In the genomic region with DNA sequence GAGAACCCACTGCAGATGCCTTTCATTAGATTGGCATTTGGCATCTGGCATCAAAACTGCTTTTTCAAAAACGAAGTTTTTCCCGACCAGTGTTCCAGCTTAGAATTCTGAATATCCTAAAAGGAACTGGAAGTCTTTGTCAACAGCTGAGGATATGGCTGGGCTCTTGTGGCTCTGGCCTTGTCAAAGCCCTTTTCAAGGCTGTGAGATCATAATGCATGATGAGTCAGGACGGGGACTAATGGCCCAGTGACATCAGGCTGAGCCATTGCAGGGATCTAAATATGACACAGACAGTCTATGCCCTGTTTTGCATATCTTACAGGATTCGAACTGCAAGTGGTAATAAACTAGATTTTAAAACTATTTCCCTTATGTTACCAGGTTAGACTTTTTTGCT, we compare ENCODE assay signal across 11 cellular contexts.
A peak's percentile ranks its signal among the peaks of the same experiment; 100 is the strongest.
DNase-seq lines count a peak whose midpoint lies in the region; ATAC-seq and TF ChIP-seq lines count a peak whose summit lies in the region.
"Had no signal": no experiment of that assay in that cellular context is flagged by ENCODE, and none has a peak within 500 bp of the region (broad histone marks: within the 10 kb centered on the region; RNA-seq: fewer than 3 reads in every experiment).

No MANE protein-coding gene starts in this region.

- TF ChIP-seq CTCF in epithelial cell of esophagus (IDR thresholded peaks at IDR 0.05; ENCODE audit: insufficient read depth, low read depth, low read length, missing control alignments) = no peak
- no peak for TF ChIP-seq CTCF in psoas muscle (IDR thresholded peaks at IDR 0.05)
- no peak for TF ChIP-seq CTCF in GM13976 (IDR thresholded peaks at IDR 0.05; ENCODE audit: borderline replicate concordance, control extremely low read depth, extremely low read depth, insufficient read depth, missing control alignments)

- no peak overlapping the region for H2AFZ ChIP-seq in Karpas-422 (ENCODE audit: low read length)

- H3K4me3 ChIP-seq in Karpas-422 (ENCODE audit: low read length) (no peak overlapping the region), epithelial cell of esophagus (ENCODE audit: low read length) (no peak overlapping the region), psoas muscle (no peak overlapping the region)
- H3K4me3 ChIP-seq: skin epidermis, uterus had no signal

- no peaks in the 10 kb centered on the region for H3K9me3 ChIP-seq in Karpas-422 (ENCODE audit: low read length)
- no peaks in the 10 kb centered on the region for H3K9me3 ChIP-seq in psoas muscle
- H3K9me3 ChIP-seq: uterus had no signal

- H3K27ac ChIP-seq in Karpas-422 (ENCODE audit: low read length) (no peak overlapping the region), psoas muscle (peak overlapping the region; percentile 64)
- H3K27ac ChIP-seq: skin epidermis, uterus had no signal

- DNase-seq in activated CD4-positive, CD25-positive, alpha-beta regulatory T cell treated with anti-CD3 and anti-CD28 coated beads, Interleukin-2, amount 50 U/mL, for 72 hours = no peak
- DNase-seq in Karpas-422 (peak; percentile 42), epithelial cell of esophagus (ENCODE audit: low read depth) (peak; percentile 73), psoas muscle (no peak), GM13976 (ENCODE audit: low spot score) (no peak), NCI-H1436 (lab: John Stamatoyannopoulos, UW) (no peak)
- DNase-seq: NCI-H2171, uterus had no signal

- ATAC-seq in activated CD4-positive, CD25-positive, alpha-beta regulatory T cell treated with anti-CD3 and anti-CD28 coated beads, Interleukin-2, amount 50 U/mL, for 24 hours = peak; percentile 99
- ATAC-seq in psoas muscle (peak; percentile 84 to 98 (median 92)), HG03432 (IDR thresholded peaks at IDR 0.05; ENCODE audit: unreplicated experiment) (no peak)

- intact Hi-C loops in psoas muscle (cut with DNase I) = no loop called here

- H3K9ac ChIP-seq in Karpas-422 (ENCODE audit: low read length) = no peak overlapping the region

- H4K20me1 ChIP-seq in Karpas-422 (ENCODE audit: insufficient read depth, low read depth, low read length) = no peaks in the 10 kb centered on the region

- in situ Hi-C loops in GM13976 (cut with MboI; ENCODE audit: low sequenced_read_pairs, unreplicated experiment) = no loop called here

- 40 to 60% (median 44%) methylated on average over 4 of the region's 4 CpGs for WGBS in psoas muscle, 3 donors

- H3K4me1 ChIP-seq in Karpas-422 (ENCODE audit: low read length) (peaks cover 4% of the 10 kb centered on the region), psoas muscle (peaks cover 4% of the 10 kb centered on the region)
- H3K4me1 ChIP-seq: uterus had no signal

- no peaks in the 10 kb centered on the region for H3K27me3 ChIP-seq in Karpas-422 (ENCODE audit: low read length)
- H3K27me3 ChIP-seq in psoas muscle (ENCODE audit: insufficient read depth in 3 of 3, low read length in 2 of 3) = no peaks in the 10 kb centered on the region
- H3K27me3 ChIP-seq: uterus had no signal

- no peak overlapping the region for H3K4me2 ChIP-seq in Karpas-422 (ENCODE audit: low read depth, low read length, poor library complexity, severe bottlenecking)

- H3K79me2 ChIP-seq in Karpas-422 (ENCODE audit: low read length) = no peaks in the 10 kb centered on the region

- no peaks in the 10 kb centered on the region for H3K9me2 ChIP-seq in Karpas-422 (replicated peaks; ENCODE audit: insufficient read depth, low read length)

- H3K36me3 ChIP-seq in Karpas-422 (ENCODE audit: insufficient read depth, low read length) (no peaks in the 10 kb centered on the region), psoas muscle (ENCODE audit: insufficient read depth in 1 of 2, low read depth in 1 of 2) (no peaks in the 10 kb centered on the region)
- H3K36me3 ChIP-seq: uterus had no signal

Comparison
In these comparisons a context has a peak if more than half of its experiments do, and no peak if none do; other contexts are left out.
1. DNase-seq: peak in Karpas-422 (single experiment) and epithelial cell of esophagus (single experiment); none in activated CD4-positive, CD25-positive, alpha-beta regulatory T cell treated with anti-CD3 and anti-CD28 coated beads, Interleukin-2, amount 50 U/mL, for 72 hours (single experiment), psoas muscle (0 of 2), GM13976 (single experiment) and NCI-H1436 (single experiment).